Comparison of ENCODE assay signal across 19 cellular contexts in genomic region chr3:16789344-16790100, GRCh38.
DNase-seq lines count a peak whose midpoint lies in the region; ATAC-seq and TF ChIP-seq lines count a peak whose summit lies in the region.
"Had no signal": no experiment of that assay in that cellular context is flagged by ENCODE, and none has a peak within 500 bp of the region (broad histone marks: within the 10 kb centered on the region; RNA-seq: fewer than 3 reads in every experiment).

No MANE protein-coding gene starts in this region.

- no peak overlapping the region for H3K4me3 ChIP-seq in CD8-positive, alpha-beta T cell (ENCODE audit: low read depth, low read length)
- no peak overlapping the region for H3K4me3 ChIP-seq in HAP-1
- H3K4me3 ChIP-seq: gastrocnemius medialis, skin epidermis had no signal

- H3K4me1 Mint-ChIP-seq in CD8-positive, alpha-beta T cell (ENCODE audit: low read depth), result peaks cover 24% of the 10 kb centered on the region
- peaks cover 57% of the 10 kb centered on the region for H3K4me1 Mint-ChIP-seq in WTC11
- peaks cover 12% of the 10 kb centered on the region for H3K4me1 Mint-ChIP-seq in memory B cell

- peak in 4 of 7 experiments; percentile 6 to 53 (median 20) for DNase-seq in CD8-positive, alpha-beta T cell
- DNase-seq in HAP-1 (ENCODE audit: low spot score in 2 of 2) (peak; percentile 64 to 99), WTC11 (ENCODE audit: low spot score) (no peak), memory B cell (ENCODE audit: low spot score in 2 of 2) (no peak), HEK293T (ENCODE audit: extremely low spot score) (no peak), hypothalamus (lab: John Stamatoyannopoulos, UW) (no peak), GM10266 (ENCODE audit: extremely low spot score) (no peak)
- DNase-seq: activated CD4-positive, alpha-beta T cell treated with anti-CD3 and anti-CD28 coated beads, Interleukin-2, amount 50 U/mL, for 1 hour; activated naive CD8-positive, alpha-beta T cell treated with anti-CD3 and anti-CD28 coated beads, Interleukin-2, amount 10 ng/mL, durations not matched to agents 7 days and 5 days; activated T-cell treated with anti-CD3 and anti-CD28 coated beads, Interleukin-2, amount 50 U/mL, for 1 hour; erythroblast; gastrocnemius medialis; NCI-H1417 treated with DMSO at 0.1 percent for 48 hours; NCI-H2171 treated with DMSO at 0.1 percent for 48 hours; RPMI8226; stimulated activated CD4-positive, alpha-beta T cell treated with anti-CD3 and anti-CD28 coated beads, Interleukin-2, amount 100 ng/mL, for 48 hours had no signal

- in situ Hi-C loops in HAP-1 (cut with MboI; ENCODE audit: low sequenced_read_pairs), result no loop called here

- CTCF ChIA-PET in CD8-positive, alpha-beta T cell (lab: Charles Lee), result no interaction called here
- CTCF ChIA-PET in WTC11 (lab: Charles Lee) (interaction anchor here (0.6 to 1.7 kb wide), 3 partner anchors 39 to 96 kb away, joined by 3 to 6 read pairs (median 5); no protein-coding TSS in a partner anchor), HEK293T (lab: Yijun Ruan, JAX) (no interaction called here)

- H3K27me3 Mint-ChIP-seq in CD8-positive, alpha-beta T cell (ENCODE audit: low read depth), result peaks cover 2% of the 10 kb centered on the region
- H3K27me3 Mint-ChIP-seq in WTC11 (ENCODE audit: low read depth) (peaks cover 4% of the 10 kb centered on the region), memory B cell (peaks cover 7% of the 10 kb centered on the region)
- H3K27me3 Mint-ChIP-seq: activated naive CD8-positive, alpha-beta T cell treated with anti-CD3 and anti-CD28 coated beads, Interleukin-2, amount 10 ng/mL, durations not matched to agents 7 days and 5 days had no signal

- no peak overlapping the region for H3K27ac Mint-ChIP-seq in CD8-positive, alpha-beta T cell
- H3K27ac Mint-ChIP-seq in WTC11, result peak overlapping the region; percentile 40
- no peak overlapping the region for H3K27ac Mint-ChIP-seq in memory B cell
- H3K27ac Mint-ChIP-seq: activated naive CD8-positive, alpha-beta T cell treated with anti-CD3 and anti-CD28 coated beads, Interleukin-2, amount 10 ng/mL, durations not matched to agents 7 days and 5 days had no signal

- H3K27me3 ChIP-seq in CD8-positive, alpha-beta T cell (ENCODE audit: insufficient read depth, low read length), result no peaks in the 10 kb centered on the region
- no peaks in the 10 kb centered on the region for H3K27me3 ChIP-seq in HAP-1 (ENCODE audit: low read depth)
- H3K27me3 ChIP-seq: gastrocnemius medialis had no signal

- POLR2A ChIA-PET in CD8-positive, alpha-beta T cell (lab: Charles Lee), result no interaction called here
- POLR2A ChIA-PET in WTC11 (lab: Charles Lee) (no interaction called here), HEK293T (lab: Yijun Ruan, JAX) (no interaction called here)

- no peak overlapping the region for H3K27ac ChIP-seq in CD8-positive, alpha-beta T cell (ENCODE audit: low read depth, low read length)
- H3K27ac ChIP-seq: gastrocnemius medialis, KMS-11, skin epidermis had no signal

- H3K9me3 ChIP-seq in CD8-positive, alpha-beta T cell (ENCODE audit: low read length), result no peaks in the 10 kb centered on the region
- H3K9me3 ChIP-seq in HAP-1, result no peaks in the 10 kb centered on the region
- H3K9me3 ChIP-seq: gastrocnemius medialis had no signal

- intact Hi-C loops in CD8-positive, alpha-beta T cell (cut with DNase I, micrococcal nuclease), result no loop called here

- H3K36me3 ChIP-seq in CD8-positive, alpha-beta T cell (ENCODE audit: insufficient read depth, low read length), result no peaks in the 10 kb centered on the region
- no peaks in the 10 kb centered on the region for H3K36me3 ChIP-seq in HAP-1 (replicated peaks)
- H3K36me3 ChIP-seq: gastrocnemius medialis had no signal

- H3K4me1 ChIP-seq in CD8-positive, alpha-beta T cell (ENCODE audit: insufficient read depth, low read length), result peaks cover 10% of the 10 kb centered on the region
- H3K4me1 ChIP-seq in HAP-1, result peaks cover 41% of the 10 kb centered on the region

- no peak for TF ChIP-seq CTCF in CD8-positive, alpha-beta T cell (IDR thresholded peaks at IDR 0.05)
- TF ChIP-seq CTCF in WTC11 (IDR thresholded peaks at IDR 0.05) (no peak), GM10266 (IDR thresholded peaks at IDR 0.05; ENCODE audit: control insufficient read depth, insufficient read depth, low read depth, missing control alignments) (no peak)

- no peak overlapping the region for H3K4me3 Mint-ChIP-seq in CD8-positive, alpha-beta T cell
- no peak overlapping the region for H3K4me3 Mint-ChIP-seq in WTC11
- H3K4me3 Mint-ChIP-seq in memory B cell, result no peak overlapping the region
- H3K4me3 Mint-ChIP-seq: activated naive CD8-positive, alpha-beta T cell treated with anti-CD3 and anti-CD28 coated beads, Interleukin-2, amount 10 ng/mL, durations not matched to agents 7 days and 5 days had no signal

- no peaks in the 10 kb centered on the region for H3K9me3 Mint-ChIP-seq in CD8-positive, alpha-beta T cell
- H3K9me3 Mint-ChIP-seq in WTC11, result peaks cover 37% of the 10 kb centered on the region
- H3K9me3 Mint-ChIP-seq in memory B cell, result no peaks in the 10 kb centered on the region

- H3K36me3 Mint-ChIP-seq in CD8-positive, alpha-beta T cell, result no peaks in the 10 kb centered on the region
- H3K36me3 Mint-ChIP-seq in WTC11 (peaks cover 26% of the 10 kb centered on the region), memory B cell (peaks cover 1% of the 10 kb centered on the region)
- H3K36me3 Mint-ChIP-seq: activated naive CD8-positive, alpha-beta T cell treated with anti-CD3 and anti-CD28 coated beads, Interleukin-2, amount 10 ng/mL, durations not matched to agents 7 days and 5 days had no signal

- peak; percentile 31 for ATAC-seq in CD8-positive, alpha-beta T cell
- ATAC-seq in WTC11 (peak; percentile 86), memory B cell (ENCODE audit: low read depth) (peak; percentile 26), GM21367 (IDR thresholded peaks at IDR 0.05; ENCODE audit: unreplicated experiment) (no peak)
- ATAC-seq: gastrocnemius medialis had no signal

TF ChIP-seq in WTC11, 78 proteins besides CTCF, POLR2A, EP300 and RAD21 (continues in another document):
- TF ChIP-seq TEAD1 (CRISPR knock-in tag; IDR thresholded peaks at IDR 0.05), result peak; percentile 65
- TF ChIP-seq SOX15 (CRISPR knock-in tag; IDR thresholded peaks at IDR 0.05), result no peak
- 0 out of 2 replicates have a peak, but pooled peaks have one; percentile 26 for TF ChIP-seq ZNF423 (CRISPR knock-in tag; IDR thresholded peaks at IDR 0.05)
- TF ChIP-seq SMAD3 (CRISPR knock-in tag; IDR thresholded peaks at IDR 0.05; ENCODE audit: borderline replicate concordance), result no peak
- no peak for TF ChIP-seq GABPB1 (CRISPR knock-in tag; IDR thresholded peaks at IDR 0.05)
- no peak for TF ChIP-seq FOXP4 (CRISPR knock-in tag; IDR thresholded peaks at IDR 0.05)

TF ChIP-seq in HEK293T, 16 proteins besides CTCF, POLR2A, EP300 and RAD21:
- no peak for TF ChIP-seq ZNF384 (IDR thresholded peaks at IDR 0.05)
- TF ChIP-seq SP1 (IDR thresholded peaks at IDR 0.05), result no peak
- TF ChIP-seq BHLHE40 (IDR thresholded peaks at IDR 0.05; ENCODE audit: borderline replicate concordance), result no peak
- TF ChIP-seq ELF4 (IDR thresholded peaks at IDR 0.05), result no peak
- TF ChIP-seq SUZ12 (IDR thresholded peaks at IDR 0.05), result no peak
- TF ChIP-seq PKNOX1 (IDR thresholded peaks at IDR 0.05), result no peak
- no peak for TF ChIP-seq NFRKB (IDR thresholded peaks at IDR 0.05)
- no peak for TF ChIP-seq HDGF (IDR thresholded peaks at IDR 0.05; ENCODE audit: borderline replicate concordance)
- no peak for TF ChIP-seq L3MBTL2 (conservative IDR thresholded peaks at IDR 0.05)
- no peak for TF ChIP-seq LEF1 (IDR thresholded peaks at IDR 0.05; ENCODE audit: borderline replicate concordance)
- TF ChIP-seq FOXA1 (IDR thresholded peaks at IDR 0.05), result no peak
- TF ChIP-seq TARDBP (IDR thresholded peaks at IDR 0.05), result no peak
- TF ChIP-seq CTBP1 (IDR thresholded peaks at IDR 0.05; ENCODE audit: borderline replicate concordance), result no peak
- TF ChIP-seq FOXM1 (IDR thresholded peaks at IDR 0.05; ENCODE audit: borderline replicate concordance), result no peak
- no peak for TF ChIP-seq ARNT (IDR thresholded peaks at IDR 0.05)
- no peak for TF ChIP-seq FOXK2 (IDR thresholded peaks at IDR 0.05)

Comparison
In these comparisons a context has a peak if more than half of its experiments do, and no peak if none do; other contexts are left out.
1. DNase-seq: peak in CD8-positive, alpha-beta T cell (4 of 7) and HAP-1 (2 of 2); none in WTC11 (single experiment), memory B cell (0 of 2), HEK293T (single experiment), hypothalamus (0 of 51) and GM10266 (single experiment).